Comparison of ENCODE assay signal across 13 cellular contexts in genomic region chr12:122204829-122205589, GRCh38. TPM values are rescaled to one million over a fixed set of nuclear protein-coding genes. Genes with fewer than 3 reads are reported as not detected.
DNase-seq lines count a peak whose midpoint lies in the region; ATAC-seq and TF ChIP-seq lines count a peak whose summit lies in the region.
"Had no signal": no experiment of that assay in that cellular context is flagged by ENCODE, and none has a peak within 500 bp of the region (broad histone marks: within the 10 kb centered on the region; RNA-seq: fewer than 3 reads in every experiment).

No MANE protein-coding gene starts in this region.

- peak overlapping the region; percentile 58 to 68 for H3K4me3 Mint-ChIP-seq in activated T-cell treated with anti-CD3 and anti-CD28 coated beads, Interleukin-2, amount 50 U/mL, for 72 hours
- H3K4me3 Mint-ChIP-seq in T-helper 17 cell (peak overlapping the region; percentile 86), glutamatergic neuron (ENCODE audit: unreplicated experiment) (peak overlapping the region; percentile 83)

- peaks cover 0 to 4% of the 10 kb centered on the region in 2 donors for H3K36me3 Mint-ChIP-seq in activated T-cell treated with anti-CD3 and anti-CD28 coated beads, Interleukin-2, amount 50 U/mL, for 72 hours (ENCODE audit: insufficient read depth in 2 of 2)
- H3K36me3 Mint-ChIP-seq in T-helper 17 cell (ENCODE audit: low read depth): peaks cover 3% of the 10 kb centered on the region
- peaks cover 11% of the 10 kb centered on the region for H3K36me3 Mint-ChIP-seq in glutamatergic neuron (ENCODE audit: unreplicated experiment)

- H3K27me3 ChIP-seq in suprapubic skin: peaks cover 28% of the 10 kb centered on the region
- H3K27me3 ChIP-seq: thyroid gland had no signal

- peaks cover 25% of the 10 kb centered on the region for H3K4me1 ChIP-seq in suprapubic skin

- peaks cover 9% of the 10 kb centered on the region for H3K4me1 Mint-ChIP-seq in activated T-cell treated with anti-CD3 and anti-CD28 coated beads, Interleukin-2, amount 50 U/mL, for 72 hours (ENCODE audit: low read depth)
- peaks cover 17% of the 10 kb centered on the region for H3K4me1 Mint-ChIP-seq in T-helper 17 cell
- peaks cover 2% of the 10 kb centered on the region for H3K4me1 Mint-ChIP-seq in glutamatergic neuron (ENCODE audit: low read depth, unreplicated experiment)

- H3K27me3 Mint-ChIP-seq in activated T-cell treated with anti-CD3 and anti-CD28 coated beads, Interleukin-2, amount 50 U/mL, for 72 hours (ENCODE audit: low read depth): peaks cover 30% of the 10 kb centered on the region
- H3K27me3 Mint-ChIP-seq in T-helper 17 cell (peaks cover 6% of the 10 kb centered on the region), glutamatergic neuron (ENCODE audit: unreplicated experiment) (peaks cover 12% of the 10 kb centered on the region)

- peak overlapping the region; percentile 63 for H3K4me3 ChIP-seq in suprapubic skin

- no peak for ATAC-seq in activated T-cell treated with anti-CD3 and anti-CD28 coated beads, Interleukin-2, amount 50 U/mL, for 72 hours (replicated peaks in 1 of 2)
- ATAC-seq in T-helper 17 cell: no peak

- no peak for TF ChIP-seq POLR2A in suprapubic skin (IDR thresholded peaks at IDR 0.05)

- peaks cover 30% of the 10 kb centered on the region for H3K36me3 ChIP-seq in suprapubic skin

- H3K27ac ChIP-seq in suprapubic skin: no peak overlapping the region
- H3K27ac ChIP-seq: GM23248, thyroid gland had no signal

- TF ChIP-seq EP300 in suprapubic skin (IDR thresholded peaks at IDR 0.05): no peak

- no peak overlapping the region for H3K27ac Mint-ChIP-seq in activated T-cell treated with anti-CD3 and anti-CD28 coated beads, Interleukin-2, amount 50 U/mL, for 72 hours
- H3K27ac Mint-ChIP-seq in T-helper 17 cell: peak overlapping the region; percentile 88
- peak overlapping the region; percentile 71 for H3K27ac Mint-ChIP-seq in glutamatergic neuron (ENCODE audit: unreplicated experiment)

- no peaks in the 10 kb centered on the region for H3K9me3 Mint-ChIP-seq in activated T-cell treated with anti-CD3 and anti-CD28 coated beads, Interleukin-2, amount 50 U/mL, for 72 hours
- H3K9me3 Mint-ChIP-seq in glutamatergic neuron (ENCODE audit: unreplicated experiment): peaks cover 8% of the 10 kb centered on the region

- 74% methylated on average over 20 of the region's 20 CpGs for WGBS in suprapubic skin

- H3K9me3 ChIP-seq in T-helper 17 cell (ENCODE audit: control insufficient read depth, low read length, poor library complexity, severe bottlenecking) (no peaks in the 10 kb centered on the region), suprapubic skin (no peaks in the 10 kb centered on the region)
- H3K9me3 ChIP-seq: thyroid gland had no signal

- no peak for DNase-seq in activated T-cell treated with anti-CD3 and anti-CD28 coated beads, Interleukin-2, amount 50 U/mL, for 72 hours
- DNase-seq in activated T-cell treated with anti-CD3 and anti-CD28 coated beads for 4 hours: no peak
- no peak for DNase-seq in T-helper 17 cell
- no peak for DNase-seq in glutamatergic neuron
- DNase-seq in suprapubic skin (ENCODE audit: low spot score in 2 of 2): peak; percentile 59 to 64
- no peak for DNase-seq in GM19238 (ENCODE audit: insufficient read length, low spot score)
- DNase-seq in foreskin melanocyte: no peak
- DNase-seq in SKM-1 treated with dmso at 0.1 percent for 144 hours (lab: John Stamatoyannopoulos, UW; ENCODE audit: unreplicated experiment): no peak
- DNase-seq: activated CD4-positive, CD25-positive, alpha-beta regulatory T cell treated with anti-CD3 and anti-CD28 coated beads, Interleukin-2, amount 50 U/mL, for 72 hours; AML-193; mesenchymal stem cell had no signal

- TF ChIP-seq CTCF in glutamatergic neuron (IDR thresholded peaks at IDR 0.05; ENCODE audit: partially characterized antibody, unreplicated experiment) (no peak), suprapubic skin (IDR thresholded peaks at IDR 0.05) (no peak)

RNA-seq across cellular contexts. Expression of gene B3GNT4, which starts 1.5 kb away (rescaled TPM):
- total RNA-seq in activated T-cell treated with anti-CD3 and anti-CD28 coated beads, Interleukin-2, amount 50 U/mL, for 72 hours: 1 to 10 TPM in 1 of 2 donors, under 1 TPM in 1; 0.55 to 1.1 TPM
- total RNA-seq in T-helper 17 cell (not detected), glutamatergic neuron (ENCODE audit: unreplicated experiment) (1.8 TPM), suprapubic skin (10 to 100 TPM in 1 of 4 donors, 1 to 10 TPM in 3; 3.3 to 12.9 (median 5.6) TPM)

RNA-seq across cellular contexts. Expression of gene DIABLO, which starts 20.8 kb away (rescaled TPM):
- total RNA-seq in activated T-cell treated with anti-CD3 and anti-CD28 coated beads, Interleukin-2, amount 50 U/mL, for 72 hours: 10 to 100 TPM; 48.4 to 51.3 TPM
- 10 to 100 TPM; 80.9 to 95.8 TPM for total RNA-seq in T-helper 17 cell
- 68.7 TPM for total RNA-seq in glutamatergic neuron (ENCODE audit: unreplicated experiment)
- total RNA-seq in suprapubic skin: 10 to 100 TPM; 33.3 to 58.3 (median 53.3) TPM

RNA-seq across cellular contexts. Expression of gene LRRC43, which starts 22.1 kb away (rescaled TPM):
- total RNA-seq in activated T-cell treated with anti-CD3 and anti-CD28 coated beads, Interleukin-2, amount 50 U/mL, for 72 hours: 1 to 10 TPM in 1 of 2 donors, under 1 TPM in 1; 0.74 to 1.2 TPM
- total RNA-seq in T-helper 17 cell: not detected
- total RNA-seq in glutamatergic neuron (ENCODE audit: unreplicated experiment): 4.3 TPM
- 1 to 10 TPM in 1 of 4 donors, not detected in 3; 1.1 TPM for total RNA-seq in suprapubic skin

RNA-seq across cellular contexts. Expression of gene IL31, which starts 31.0 kb away (rescaled TPM):
- total RNA-seq in activated T-cell treated with anti-CD3 and anti-CD28 coated beads, Interleukin-2, amount 50 U/mL, for 72 hours: 1 to 10 TPM; 4.0 to 8.0 TPM
- total RNA-seq in T-helper 17 cell (not detected), glutamatergic neuron (ENCODE audit: unreplicated experiment) (not detected), suprapubic skin (not detected)
- total RNA-seq: GM23248, thyroid gland had no signal

Comparison
In these comparisons a context has a peak if more than half of its experiments do, and no peak if none do; other contexts are left out.
1. DNase-seq: peak in suprapubic skin (2 of 2); none in activated T-cell treated with anti-CD3 and anti-CD28 coated beads, Interleukin-2, amount 50 U/mL, for 72 hours (0 of 2), activated T-cell treated with anti-CD3 and anti-CD28 coated beads for 4 hours (single experiment), T-helper 17 cell (0 of 3), glutamatergic neuron (single experiment), GM19238 (single experiment), foreskin melanocyte (single experiment) and SKM-1 treated with dmso at 0.1 percent for 144 hours (single experiment).
2. Peak in every context shown above with its lines, with median percentiles within 50 percentile points of each other: H3K4me3 Mint-ChIP-seq.